In genomic region chr6:154732538-154732823, GRCh38 we compare ENCODE assay signal across 1 cellular context.
TF ChIP-seq lines count a peak whose summit lies in the region.

No MANE protein-coding gene starts in this region.

TF ChIP-seq in HEK293, 187 proteins besides CTCF, POLR2A, EP300 and RAD21 (continued from another document):
- TF ChIP-seq ZNF280C (tag by site-specific recombination; IDR thresholded peaks at IDR 0.05): no peak
- no peak for TF ChIP-seq ZNF112 (tag by site-specific recombination; IDR thresholded peaks at IDR 0.05)
- no peak for TF ChIP-seq ZNF561 (tag by site-specific recombination; IDR thresholded peaks at IDR 0.05; ENCODE audit: borderline replicate concordance)
- TF ChIP-seq ZNF155 (tag by site-specific recombination; IDR thresholded peaks at IDR 0.05): no peak
- TF ChIP-seq ZNF449 (tag by site-specific recombination; IDR thresholded peaks at IDR 0.05): no peak
- TF ChIP-seq ZNF843 (tag by site-specific recombination; IDR thresholded peaks at IDR 0.05): no peak
- no peak for TF ChIP-seq ZIC2 (tag by site-specific recombination; IDR thresholded peaks at IDR 0.05)
